15 cellular contexts compared by ENCODE assay signal in genomic region chr13:73321039-73321438, GRCh38.
"Had no signal": no experiment of that assay in that cellular context is flagged by ENCODE, and none has a peak within 500 bp of the region (broad histone marks: within the 10 kb centered on the region; RNA-seq: fewer than 3 reads in every experiment).

No MANE protein-coding gene starts in this region.

- H3K4me3 Mint-ChIP-seq: activated naive CD4-positive, alpha-beta T cell treated with anti-CD3 and anti-CD28 coated beads, Interleukin-2, amount 10 ng/mL, durations not matched to agents 7 days and 5 days; effector memory CD8-positive, alpha-beta T cell; nephron had no signal

- H3K9me3 Mint-ChIP-seq: activated naive CD4-positive, alpha-beta T cell treated with anti-CD3 and anti-CD28 coated beads, Interleukin-2, amount 10 ng/mL, durations not matched to agents 7 days and 5 days; effector memory CD8-positive, alpha-beta T cell; nephron had no signal

- H3K27ac Mint-ChIP-seq: activated naive CD4-positive, alpha-beta T cell treated with anti-CD3 and anti-CD28 coated beads, Interleukin-2, amount 10 ng/mL, durations not matched to agents 7 days and 5 days; effector memory CD8-positive, alpha-beta T cell; nephron had no signal

- H3K36me3 Mint-ChIP-seq: activated naive CD4-positive, alpha-beta T cell treated with anti-CD3 and anti-CD28 coated beads, Interleukin-2, amount 10 ng/mL, durations not matched to agents 7 days and 5 days had no signal

- H3K27me3 Mint-ChIP-seq: activated naive CD4-positive, alpha-beta T cell treated with anti-CD3 and anti-CD28 coated beads, Interleukin-2, amount 10 ng/mL, durations not matched to agents 7 days and 5 days had no signal

- ATAC-seq: effector memory CD8-positive, alpha-beta T cell had no signal

- DNase-seq: activated CD4-positive, CD25-positive, alpha-beta regulatory T cell treated with anti-CD3 and anti-CD28 coated beads, Interleukin-2, amount 50 U/mL, for 72 hours; activated naive CD4-positive, alpha-beta T cell treated with anti-CD3 and anti-CD28 coated beads, Interleukin-2, amount 10 ng/mL, durations not matched to agents 7 days and 5 days; activated T-cell treated with anti-CD3 and anti-CD28 coated beads for 4 hours; adrenal gland; dermis blood vessel endothelial cell; effector memory CD8-positive, alpha-beta T cell; foreskin melanocyte; head of caudate nucleus; mesendoderm; occipital lobe; stimulated activated CD4-positive, alpha-beta T cell treated with anti-CD3 and anti-CD28 coated beads, Interleukin-4, amount 100 ng/mL, for 24 hours; stimulated activated naive CD4-positive, alpha-beta T cell treated with Interleukin-2 at 50 U/mL for 16 hours; T-helper 9 cell; trophoblast cell had no signal

- H3K4me1 Mint-ChIP-seq: activated naive CD4-positive, alpha-beta T cell treated with anti-CD3 and anti-CD28 coated beads, Interleukin-2, amount 10 ng/mL, durations not matched to agents 7 days and 5 days had no signal
